18 cellular contexts compared by ENCODE assay signal in genomic region chr11:4064278-4064955, GRCh38. TPM values are rescaled to one million over a fixed set of nuclear protein-coding genes. Genes with fewer than 3 reads are reported as not detected.
DNase-seq lines count a peak whose midpoint lies in the region; ATAC-seq and TF ChIP-seq lines count a peak whose summit lies in the region.
"Had no signal": no experiment of that assay in that cellular context is flagged by ENCODE, and none has a peak within 500 bp of the region (broad histone marks: within the 10 kb centered on the region; RNA-seq: fewer than 3 reads in every experiment).

No MANE protein-coding gene starts in this region.

- H3K79me2 ChIP-seq in osteoblast (ENCODE audit: insufficient read depth, low read length) = no peaks in the 10 kb centered on the region

- H3K4me1 Mint-ChIP-seq in activated CD4-positive, alpha-beta T cell treated with anti-CD3 and anti-CD28 coated beads, Interleukin-2, amount 10 ng/mL, durations not matched to agents 24 days and 14 days = peaks cover 41% of the 10 kb centered on the region
- H3K4me1 Mint-ChIP-seq in central memory CD8-positive, alpha-beta T cell = peaks cover 57% of the 10 kb centered on the region
- H3K4me1 Mint-ChIP-seq: neural progenitor cell had no signal

- H3K27me3 ChIP-seq in osteoblast (ENCODE audit: insufficient read depth, low read length) = no peaks in the 10 kb centered on the region
- H3K27me3 ChIP-seq: neural progenitor cell had no signal

- no peaks in the 10 kb centered on the region for H3K9me3 ChIP-seq in osteoblast (ENCODE audit: low read depth, low read length)

- peaks cover 14% of the 10 kb centered on the region for H3K36me3 ChIP-seq in osteoblast (ENCODE audit: insufficient read depth, low read length)
- H3K36me3 ChIP-seq: neural progenitor cell had no signal

- peak overlapping the region; percentile 21 for H3K27ac Mint-ChIP-seq in activated CD4-positive, alpha-beta T cell treated with anti-CD3 and anti-CD28 coated beads, Interleukin-2, amount 10 ng/mL, durations not matched to agents 24 days and 14 days
- peak overlapping the region; percentile 80 for H3K27ac Mint-ChIP-seq in central memory CD8-positive, alpha-beta T cell (ENCODE audit: low read depth)
- H3K27ac Mint-ChIP-seq: activated T-helper 1 cell treated with anti-CD3 and anti-CD28 coated beads, Interleukin-12 subunit alpha, Interleukin-12 subunit beta, Interleukin-2, Interleukin-4 antibody, amounts not matched to agents 30 ng/mL and 10 ng/mL and 1 ng/mL, durations not matched to agents 14 hours and 24 hours and 36 hours; neural progenitor cell had no signal

- ATAC-seq in central memory CD8-positive, alpha-beta T cell (replicated peaks; ENCODE audit: extremely low read depth, poor library complexity, severe bottlenecking) = no peak
- ATAC-seq in HG03095 (IDR thresholded peaks at IDR 0.05; ENCODE audit: unreplicated experiment) = no peak

- no peak overlapping the region for H2AFZ ChIP-seq in osteoblast (ENCODE audit: low read length)
- H2AFZ ChIP-seq: neural progenitor cell had no signal

- TF ChIP-seq CTCF in osteoblast (IDR thresholded peaks at IDR 0.05; ENCODE audit: extremely low read depth, low read depth, low read length) = no peak

- H3K4me1 ChIP-seq in osteoblast (ENCODE audit: insufficient read depth, low read length) = peaks cover 20% of the 10 kb centered on the region
- H3K4me1 ChIP-seq: neural progenitor cell had no signal

- no peak overlapping the region for H3K27ac ChIP-seq in osteoblast (ENCODE audit: low read depth, low read length)
- H3K27ac ChIP-seq: KMS-11, neural progenitor cell had no signal

- no peaks in the 10 kb centered on the region for H3K27me3 Mint-ChIP-seq in activated CD4-positive, alpha-beta T cell treated with anti-CD3 and anti-CD28 coated beads, Interleukin-2, amount 10 ng/mL, durations not matched to agents 24 days and 14 days
- H3K27me3 Mint-ChIP-seq in central memory CD8-positive, alpha-beta T cell = no peaks in the 10 kb centered on the region

- H3K36me3 Mint-ChIP-seq in activated CD4-positive, alpha-beta T cell treated with anti-CD3 and anti-CD28 coated beads, Interleukin-2, amount 10 ng/mL, durations not matched to agents 24 days and 14 days (ENCODE audit: low read depth) = peaks cover 38% of the 10 kb centered on the region
- H3K36me3 Mint-ChIP-seq in central memory CD8-positive, alpha-beta T cell (ENCODE audit: insufficient read depth) = peaks cover 29% of the 10 kb centered on the region
- H3K36me3 Mint-ChIP-seq: neural progenitor cell had no signal

- no peaks in the 10 kb centered on the region for H3K9me3 Mint-ChIP-seq in activated CD4-positive, alpha-beta T cell treated with anti-CD3 and anti-CD28 coated beads, Interleukin-2, amount 10 ng/mL, durations not matched to agents 24 days and 14 days
- no peaks in the 10 kb centered on the region for H3K9me3 Mint-ChIP-seq in central memory CD8-positive, alpha-beta T cell
- H3K9me3 Mint-ChIP-seq: activated T-helper 1 cell treated with anti-CD3 and anti-CD28 coated beads, Interleukin-12 subunit alpha, Interleukin-12 subunit beta, Interleukin-2, Interleukin-4 antibody, amounts not matched to agents 30 ng/mL and 10 ng/mL and 1 ng/mL, durations not matched to agents 14 hours and 24 hours and 36 hours; neural progenitor cell had no signal

- no peak overlapping the region for H3K4me3 Mint-ChIP-seq in activated CD4-positive, alpha-beta T cell treated with anti-CD3 and anti-CD28 coated beads, Interleukin-2, amount 10 ng/mL, durations not matched to agents 24 days and 14 days
- no peak overlapping the region for H3K4me3 Mint-ChIP-seq in central memory CD8-positive, alpha-beta T cell
- H3K4me3 Mint-ChIP-seq: activated T-helper 1 cell treated with anti-CD3 and anti-CD28 coated beads, Interleukin-12 subunit alpha, Interleukin-12 subunit beta, Interleukin-2, Interleukin-4 antibody, amounts not matched to agents 30 ng/mL and 10 ng/mL and 1 ng/mL, durations not matched to agents 14 hours and 24 hours and 36 hours; neural progenitor cell had no signal

- no peak for DNase-seq in activated CD4-positive, alpha-beta T cell treated with anti-CD3 and anti-CD28 coated beads, Interleukin-2, amount 10 ng/mL, durations not matched to agents 24 days and 14 days
- DNase-seq in activated CD4-positive, alpha-beta T cell treated with anti-CD3 and anti-CD28 coated beads, Interleukin-2, amount 50 U/mL, for 48 hours = no peak
- peak; percentile 16 for DNase-seq in HuH-7 (ENCODE audit: low spot score)
- no peak for DNase-seq in central memory CD8-positive, alpha-beta T cell (ENCODE audit: low spot score in 2 of 2)
- DNase-seq in osteoblast (ENCODE audit: insufficient read length, low spot score, missing footprints) = peak; percentile 73
- no peak for DNase-seq in NCI-H2196 treated with DMSO at 0.1 percent for 48 hours (lab: John Stamatoyannopoulos, UW; ENCODE audit: unreplicated experiment)
- no peak for DNase-seq in globus pallidus (ENCODE audit: low spot score)
- DNase-seq: activated CD4-positive, alpha-beta T cell treated with anti-CD3 and anti-CD28 coated beads for 48 hours; dermis blood vessel endothelial cell; glutamatergic neuron; NCI-H1092 treated with DMSO at 0.1 percent for 48 hours; retina; T-helper 9 cell had no signal

- intact Hi-C loops in activated CD4-positive, alpha-beta T cell treated with anti-CD3 and anti-CD28 coated beads, Interleukin-2, amount 10 ng/mL, durations not matched to agents 24 days and 14 days (cut with micrococcal nuclease) = no loop called here

- no peak overlapping the region for H3K4me3 ChIP-seq in osteoblast (ENCODE audit: insufficient read depth, low read length)
- H3K4me3 ChIP-seq: lung, neural progenitor cell had no signal

- no peaks in the 10 kb centered on the region for H4K20me1 ChIP-seq in osteoblast (ENCODE audit: insufficient read depth, low read length)

- no peak overlapping the region for H3K4me2 ChIP-seq in osteoblast (ENCODE audit: insufficient read depth, low read length)
- H3K4me2 ChIP-seq: KMS-11, neural progenitor cell had no signal

RNA-seq across cellular contexts. Expression of gene RRM1, which starts 30.2 kb away (rescaled TPM):
- 166 and 184 TPM in 2 replicates for total RNA-seq in activated CD4-positive, alpha-beta T cell treated with anti-CD3 and anti-CD28 coated beads, Interleukin-2, amount 10 ng/mL, durations not matched to agents 24 days and 14 days
- 63.6 and 65.1 TPM in 2 replicates for total RNA-seq in osteoblast

Comparison
In these comparisons a context has a peak if more than half of its experiments do, and no peak if none do; other contexts are left out.
1. DNase-seq: peak in HuH-7 (single experiment) and osteoblast (single experiment); none in activated CD4-positive, alpha-beta T cell treated with anti-CD3 and anti-CD28 coated beads, Interleukin-2, amount 10 ng/mL, durations not matched to agents 24 days and 14 days (single experiment), activated CD4-positive, alpha-beta T cell treated with anti-CD3 and anti-CD28 coated beads, Interleukin-2, amount 50 U/mL, for 48 hours (0 of 2), central memory CD8-positive, alpha-beta T cell (0 of 2), NCI-H2196 treated with DMSO at 0.1 percent for 48 hours (single experiment) and globus pallidus (single experiment).